In the genomic region with DNA sequence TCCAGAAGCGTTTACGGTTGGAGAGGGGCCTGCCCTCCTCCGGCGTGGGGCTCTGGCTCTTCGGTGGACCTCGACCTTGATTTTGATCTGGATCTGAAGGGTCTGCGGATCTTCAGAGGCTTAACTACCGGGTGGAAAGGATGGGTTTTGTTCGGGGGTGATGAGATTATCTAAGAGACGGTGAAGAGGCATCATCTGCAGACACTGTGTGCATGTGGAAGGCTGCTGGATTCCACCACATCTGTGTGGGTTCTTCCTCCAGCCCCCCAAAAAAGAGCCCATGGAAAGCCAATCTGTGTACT, we compare ENCODE assay signal across 8 cellular contexts. TPM values are rescaled to one million over a fixed set of nuclear protein-coding genes. Genes with fewer than 3 reads are reported as not detected.
A peak's percentile ranks its signal among the peaks of the same experiment; 100 is the strongest.
DNase-seq lines count a peak whose midpoint lies in the region; ATAC-seq, FAIRE-seq and TF ChIP-seq lines count a peak whose summit lies in the region.

No MANE protein-coding gene starts in this region.

- in situ Hi-C loops in GM12878 (cut with MboI), result no loop called here

- H3K9me3 ChIP-seq in GM12878 (replicated peaks; ENCODE audit: control insufficient read depth, insufficient read depth, low read length) (no peaks in the 10 kb centered on the region), tibial nerve (no peaks in the 10 kb centered on the region)

- H3K4me3 ChIP-seq in GM12878, result peak overlapping the region; percentile 83
- peak overlapping the region; percentile 81 for H3K4me3 ChIP-seq in lower leg skin (ENCODE audit: low read depth, poor library complexity, severe bottlenecking)
- peak overlapping the region; percentile 60 to 97 (median 95) for H3K4me3 ChIP-seq in tibial nerve

- H3K27me3 ChIP-seq in GM12878 (replicated peaks in 1 of 2; ENCODE audit: control insufficient read depth in 2 of 2, insufficient read depth in 2 of 2, low read length in 1 of 2) (no peaks in the 10 kb centered on the region), tibial nerve (no peaks in the 10 kb centered on the region)

- H3K4me3 Mint-ChIP-seq in activated T-cell treated with anti-CD3 and anti-CD28 coated beads, Interleukin-2, amount 50 U/mL, for 24 hours, result peak overlapping the region; percentile 76

- CTCF ChIA-PET in GM12878 (lab: Yijun Ruan, JAX), result interaction anchor here (2.3 to 2.7 kb wide), 2 partner anchors 33 to 127 kb away, joined by 7 to 12 read pairs; no protein-coding TSS in a partner anchor

- 79% methylated on average over 10 of the region's 10 CpGs for WGBS in GM12878 (ENCODE audit: insufficient coverage, insufficient replicate concordance, low lambda C conversion rate, missing lambda C conversion rate)
- WGBS in lower leg skin, 2 donors, result 20 to 30% methylated on average over 10 of the region's 10 CpGs
- WGBS in tibial nerve, 2 donors, result 3 to 16% methylated on average over 4 to 10 of the region's 10 CpGs

- H4K20me1 ChIP-seq in GM12878 (ENCODE audit: control insufficient read depth, insufficient read depth), result no peaks in the 10 kb centered on the region

- TF ChIP-seq POLR2A in GM12878 (IDR thresholded peaks at IDR 0.05; ENCODE audit: low read depth, low read length), result no peak
- TF ChIP-seq POLR2A in lower leg skin (IDR thresholded peaks at IDR 0.05), result no peak
- no peak for TF ChIP-seq POLR2A in tibial nerve (IDR thresholded peaks at IDR 0.05)

- no peaks in the 10 kb centered on the region for H3K79me2 ChIP-seq in GM12878 (ENCODE audit: control insufficient read depth, insufficient read depth, low read length)

- no peaks in the 10 kb centered on the region for H3K9me3 Mint-ChIP-seq in activated T-cell treated with anti-CD3 and anti-CD28 coated beads, Interleukin-2, amount 50 U/mL, for 24 hours

- TF ChIP-seq CTCF in GM12878 (IDR thresholded peaks at IDR 0.05 in 2 of 3, conservative IDR thresholded peaks at IDR 0.05 in 1 of 3; ENCODE audit: control insufficient read depth in 2 of 3, extremely low read depth in 1 of 3, insufficient read depth in 1 of 3, low read depth in 3 of 3, low read length in 3 of 3) (no peak), lower leg skin (IDR thresholded peaks at IDR 0.05) (no peak), tibial nerve (IDR thresholded peaks at IDR 0.05) (no peak)

- no peaks in the 10 kb centered on the region for H3K36me3 Mint-ChIP-seq in activated T-cell treated with anti-CD3 and anti-CD28 coated beads, Interleukin-2, amount 50 U/mL, for 24 hours (ENCODE audit: low read depth)

- ATAC-seq in GM12878, result no peak

- no peak for FAIRE-seq in GM12878 (lab: Jason Lieb, UNC)

- no peak for DNase-seq in activated T-cell treated with anti-CD3 and anti-CD28 coated beads, Interleukin-2, amount 50 U/mL, for 24 hours
- no peak for DNase-seq in activated T-cell treated with anti-CD3 and anti-CD28 coated beads, Interleukin-2, amount 50 U/mL, for 48 hours
- DNase-seq in GM12878 (ENCODE audit: low read depth, low spot score) (no peak), lower leg skin (ENCODE audit: low spot score in 2 of 2) (no peak), tibial nerve (ENCODE audit: low spot score in 2 of 2) (no peak), NCI-H2227 treated with DMSO at 0.1 percent for 48 hours (lab: John Stamatoyannopoulos, UW) (no peak), DMS 273 treated with DMSO at 0.1 percent for 48 hours (lab: John Stamatoyannopoulos, UW) (no peak)
- DNase-seq in activated CD4-positive, alpha-beta T cell treated with anti-CD3 and anti-CD28 coated beads for 48 hours, result no peak

- peak overlapping the region; percentile 96 for H3K4me2 ChIP-seq in GM12878 (ENCODE audit: control insufficient read depth, insufficient read depth)

- SMC1A ChIA-PET in GM12878 (lab: Charles Lee; ENCODE audit: uncharacterized antibody, unreplicated experiment), result interaction anchor here (1.2 to 1.9 kb wide), 2 partner anchors 124 to 125 kb away, joined by 3 to 7 read pairs; no protein-coding TSS in a partner anchor

- H3K4me1 Mint-ChIP-seq in activated T-cell treated with anti-CD3 and anti-CD28 coated beads, Interleukin-2, amount 50 U/mL, for 24 hours (ENCODE audit: low read depth), result peaks cover 10% of the 10 kb centered on the region

- H2AFZ ChIP-seq in GM12878 (ENCODE audit: control insufficient read depth, low read depth, low read length), result peak overlapping the region; percentile 87

- TF ChIP-seq RAD21 in GM12878 (IDR thresholded peaks at IDR 0.05; ENCODE audit: insufficient read depth, low read depth, low read length), result no peak

- intact Hi-C loops in GM12878 (cut with micrococcal nuclease; ENCODE audit: unreplicated experiment) (no loop called here), lower leg skin (cut with DNase I; ENCODE audit: low total_unique reads) (no loop called here)

- H3K36me3 ChIP-seq in GM12878 (ENCODE audit: control insufficient read depth in 2 of 2, insufficient read depth in 2 of 2, low read length in 1 of 2) (no peaks in the 10 kb centered on the region), tibial nerve (peaks cover 2 to 28% (median 6%) of the 10 kb centered on the region in 3 donors)

- H3K9ac ChIP-seq in GM12878 (ENCODE audit: control insufficient read depth, insufficient read depth, low read length), result peak overlapping the region; percentile 70

- POLR2A ChIA-PET in GM12878 (lab: Charles Lee), result no interaction called here

- TF ChIP-seq EP300 in GM12878 (IDR thresholded peaks at IDR 0.05; ENCODE audit: borderline replicate concordance in 1 of 2, control insufficient read depth in 1 of 2, low read depth in 2 of 2, low read length in 2 of 2) (no peak), tibial nerve (IDR thresholded peaks at IDR 0.05) (no peak)

- H3K27ac ChIP-seq in GM12878 (ENCODE audit: control insufficient read depth, insufficient read depth), result no peak overlapping the region
- H3K27ac ChIP-seq in tibial nerve, result peak overlapping the region; percentile 93 to 98 (median 98)

- H3K4me1 ChIP-seq in GM12878 (ENCODE audit: control insufficient read depth, insufficient read depth, low read length) (no peaks in the 10 kb centered on the region; the same call in 1 of the 2 replicates), tibial nerve (peaks cover 0 to 46% (median 6%) of the 10 kb centered on the region in 4 donors)

- peaks cover 26% of the 10 kb centered on the region for H3K27me3 Mint-ChIP-seq in activated T-cell treated with anti-CD3 and anti-CD28 coated beads, Interleukin-2, amount 50 U/mL, for 24 hours

- peak overlapping the region; percentile 29 for H3K27ac Mint-ChIP-seq in activated T-cell treated with anti-CD3 and anti-CD28 coated beads, Interleukin-2, amount 50 U/mL, for 24 hours

- RAD21 ChIA-PET in GM12878 (lab: Charles Lee; ENCODE audit: unreplicated experiment), result no interaction called here

- no TSS peak for BruUV-seq in GM12878 (replicated peaks; lab: Mats Ljungman, UMichigan)

TF ChIP-seq in GM12878, 131 proteins besides CTCF, POLR2A, EP300 and RAD21:
- TF ChIP-seq, protein P1, sequence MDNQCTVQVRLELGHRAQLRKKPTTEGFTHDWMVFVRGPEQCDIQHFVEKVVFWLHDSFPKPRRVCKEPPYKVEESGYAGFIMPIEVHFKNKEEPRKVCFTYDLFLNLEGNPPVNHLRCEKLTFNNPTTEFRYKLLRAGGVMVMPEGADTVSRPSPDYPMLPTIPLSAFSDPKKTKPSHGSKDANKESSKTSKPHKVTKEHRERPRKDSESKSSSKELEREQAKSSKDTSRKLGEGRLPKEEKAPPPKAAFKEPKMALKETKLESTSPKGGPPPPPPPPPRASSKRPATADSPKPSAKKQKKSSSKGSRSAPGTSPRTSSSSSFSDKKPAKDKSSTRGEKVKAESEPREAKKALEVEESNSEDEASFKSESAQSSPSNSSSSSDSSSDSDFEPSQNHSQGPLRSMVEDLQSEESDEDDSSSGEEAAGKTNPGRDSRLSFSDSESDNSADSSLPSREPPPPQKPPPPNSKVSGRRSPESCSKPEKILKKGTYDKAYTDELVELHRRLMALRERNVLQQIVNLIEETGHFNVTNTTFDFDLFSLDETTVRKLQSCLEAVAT (IDR thresholded peaks at IDR 0.05), result peak; percentile 30; the same call in 1 of the 2 replicates
- no peak for TF ChIP-seq ZSCAN29 (IDR thresholded peaks at IDR 0.05)
- TF ChIP-seq ETV6 (conservative IDR thresholded peaks at IDR 0.05 in 1 of 2, IDR thresholded peaks at IDR 0.05 in 1 of 2; ENCODE audit: borderline replicate concordance in 1 of 2, low read depth in 1 of 2), result no peak

RNA-seq across cellular contexts. Expression of gene LGALSL, which starts 1.0 kb away (rescaled TPM):
- total RNA-seq in GM12878 (2013; cell fraction: nucleolus; rRNA removed), result 1.5 TPM in 2 replicates
- total RNA-seq in GM12878 (2014; rRNA removed) (3.3 and 3.5 TPM in 2 replicates), GM12878 (2014; rRNA removed; fragmentation: Illumina TruSeq; extraction: Trizol) (5.9 and 6.4 TPM in 2 replicates), GM12878 (2021) (7.8 and 10.4 TPM in 2 replicates), lower leg skin (100 to 1,000 TPM in 3 of 4 donors, 10 to 100 TPM in 1; 81.9 to 231 (median 169) TPM), tibial nerve (10 to 100 TPM; 13.8 to 33.4 (median 22.4) TPM)
- 4.6 TPM for polyA plus RNA-seq in GM12878 (2011; ENCODE audit: low read depth)
- polyA plus RNA-seq in GM12878 (2011; rRNA removed) (9.1 and 9.6 TPM in 2 replicates), GM12878 (2014; fragmentation: Illumina TruSeq; extraction: Trizol) (4.9 and 8.7 TPM in 2 replicates), GM12878 (2014; fragmentation: Nextera tagmentation; extraction: Ambion mirVana) (1 to 10 TPM; 3.8 to 4.5 TPM), GM12878 (2014; rRNA removed) (4.7 and 8.5 TPM in 2 replicates), GM12878 (2016; fragmentation: Nextera tagmentation; extraction: Ambion mirVana) (1 to 10 TPM; 4.9 to 6.3 TPM)
- polyA plus RNA-seq in GM12878 (2011; cell fraction: cytosol; rRNA removed), result 7.5 and 10.3 TPM in 2 replicates
- polyA plus RNA-seq in GM12878 (2011; cell fraction: nucleus; rRNA removed), result 3.6 and 4.8 TPM in 2 replicates
- 2.7 and 3.9 TPM in 2 replicates for polyA plus RNA-seq in GM12878 (2012)
- polyA minus RNA-seq in GM12878 (2011; rRNA and poly(A)+ RNA removed), result 8.8 and 10.7 TPM in 2 replicates
- 2.5 and 3.2 TPM in 2 replicates for polyA minus RNA-seq in GM12878 (2011; cell fraction: cytosol; rRNA and poly(A)+ RNA removed)
- polyA minus RNA-seq in GM12878 (2011; cell fraction: nucleus; rRNA and poly(A)+ RNA removed), result 0.96 and 1.2 TPM in 2 replicates
